Comparison of ENCODE assay signal across 21 cellular contexts in genomic region chr13:26896986-26897668, GRCh38.
DNase-seq lines count a peak whose midpoint lies in the region; ATAC-seq and TF ChIP-seq lines count a peak whose summit lies in the region.
"Had no signal": no experiment of that assay in that cellular context is flagged by ENCODE, and none has a peak within 500 bp of the region (broad histone marks: within the 10 kb centered on the region; RNA-seq: fewer than 3 reads in every experiment).

No MANE protein-coding gene starts in this region.

- CTCF ChIA-PET in A673 (lab: Charles Lee): no interaction called here

- H3K36me3 ChIP-seq in A673 (ENCODE audit: insufficient read depth, low read length, poor library complexity, severe bottlenecking): no peaks in the 10 kb centered on the region
- no peaks in the 10 kb centered on the region for H3K36me3 ChIP-seq in H7 (replicated peaks; ENCODE audit: control insufficient read depth, insufficient read depth, low read length)
- H3K36me3 ChIP-seq in WERI-Rb-1: no peaks in the 10 kb centered on the region

- TF ChIP-seq CTCF in A673 (conservative IDR thresholded peaks at IDR 0.05; ENCODE audit: low read depth, low read length): no peak
- TF ChIP-seq CTCF in WERI-Rb-1 (IDR thresholded peaks at IDR 0.05; ENCODE audit: low read depth, low read length): no peak

- DNase-seq in A673 (ENCODE audit: low spot score) (peak; percentile 11), H7 (peak; percentile 73), WERI-Rb-1 (peak; percentile 93), islet precursor cell (peak; percentile 38)
- DNase-seq in stimulated activated CD4-positive, alpha-beta T cell treated with anti-CD3 and anti-CD28 coated beads, Interleukin-12 subunit alpha, Interleukin-12 subunit beta, amount 100 ng/mL, for 4 hours: no peak
- DNase-seq: ACHN; C1 segment of cervical spinal cord; CD8-positive, alpha-beta memory T cell; DMS79 treated with DMSO at 0.1 percent for 48 hours; KBM-7; NCI-H1417; NCI-H187 treated with DMSO at 0.1 percent for 48 hours; NCI-H2227 treated with DMSO at 0.1 percent for 48 hours; NCI-H510A treated with DMSO at 0.1 percent for 48 hours; NCI-H774; PC-9; SW 1271 had no signal

- POLR2A ChIA-PET in A673 (lab: Charles Lee; ENCODE audit: low non-redundant PET): interaction anchor here (0.7 kb wide), 1 partner anchor 817 kb away, joined by 5 read pairs; no protein-coding TSS in a partner anchor

- no peaks in the 10 kb centered on the region for H3K4me1 ChIP-seq in A673 (ENCODE audit: insufficient read depth, low read length, poor library complexity, severe bottlenecking)

- no peaks in the 10 kb centered on the region for H3K9me3 ChIP-seq in A673 (ENCODE audit: low read depth, low read length, poor library complexity, severe bottlenecking)
- H3K9me3 ChIP-seq in WERI-Rb-1 (ENCODE audit: severe bottlenecking): no peaks in the 10 kb centered on the region

- H3K27me3 ChIP-seq in A673 (replicated peaks; ENCODE audit: insufficient read depth, low read depth, low read length, poor library complexity) (peaks cover 2% of the 10 kb centered on the region), H7 (ENCODE audit: control insufficient read depth, insufficient read depth, low read length) (no peaks in the 10 kb centered on the region), WERI-Rb-1 (ENCODE audit: insufficient read depth, low read depth, severe bottlenecking) (no peaks in the 10 kb centered on the region)

- BruUV-seq in A673 (replicated peaks; lab: Mats Ljungman, UMichigan): no TSS peak

- H3K27ac ChIP-seq in A673 (ENCODE audit: low read depth, low read length, poor library complexity, severe bottlenecking) (no peak overlapping the region), WERI-Rb-1 (peak overlapping the region; percentile 77)
- H3K27ac ChIP-seq: PC-9 had no signal

- ATAC-seq in HG02571 (IDR thresholded peaks at IDR 0.05; ENCODE audit: unreplicated experiment) (no peak), HG03095 (IDR thresholded peaks at IDR 0.05; ENCODE audit: unreplicated experiment) (no peak)
- ATAC-seq: HCT116, HepG2 had no signal

- H3K4me3 ChIP-seq in A673 (ENCODE audit: low read depth, low read length, poor library complexity, severe bottlenecking) (no peak overlapping the region), H7 (ENCODE audit: insufficient read depth, low read depth, low read length) (no peak overlapping the region), WERI-Rb-1 (ENCODE audit: low read depth, low read length) (peak overlapping the region; percentile 7)
- H3K4me3 ChIP-seq: PC-9 had no signal

- intact Hi-C loops in A673 (cut with micrococcal nuclease; ENCODE audit: unreplicated experiment): no loop called here
